In genomic region chr5:141475625-141476131, GRCh38 we compare ENCODE assay signal across 9 cellular contexts. TPM values are rescaled to one million over a fixed set of nuclear protein-coding genes. Genes with fewer than 3 reads are reported as not detected.
DNase-seq lines count a peak whose midpoint lies in the region; ATAC-seq and FAIRE-seq lines count a peak whose summit lies in the region.
"Had no signal": no experiment of that assay in that cellular context is flagged by ENCODE, and none has a peak within 500 bp of the region (broad histone marks: within the 10 kb centered on the region; RNA-seq: fewer than 3 reads in every experiment).

PCDHGC3 (plus strand) TSS chr5:141475966; CDS start chr5:141476117, 151 bp downstream.

- no peak for FAIRE-seq in small intestine (lab: Jason Lieb, UNC)
- FAIRE-seq: G401.6 had no signal

- H3K36me3 Mint-ChIP-seq in T-helper 1 cell treated with Interleukin-12 subunit alpha and Interleukin-12 subunit beta and Interleukin-4 antibody, amounts not matched to agents 30 μg/mL and 1 μg/mL, for 36 hours (ENCODE audit: low read depth): no peaks in the 10 kb centered on the region

- H3K9me3 ChIP-seq in small intestine (ENCODE audit: control insufficient read depth, low read depth): no peaks in the 10 kb centered on the region

- H3K27me3 ChIP-seq in small intestine (ENCODE audit: control insufficient read depth in 2 of 2, insufficient read depth in 2 of 2, low read length in 2 of 2): peaks cover 0 to 6% of the 10 kb centered on the region in 2 donors

- no peak within 1 kb of the TSS for H3K27ac Mint-ChIP-seq in T-helper 1 cell treated with Interleukin-12 subunit alpha and Interleukin-12 subunit beta and Interleukin-4 antibody, amounts not matched to agents 30 μg/mL and 1 μg/mL, for 36 hours

- peaks cover 14% of the 10 kb centered on the region for H3K4me1 Mint-ChIP-seq in T-helper 1 cell treated with Interleukin-12 subunit alpha and Interleukin-12 subunit beta and Interleukin-4 antibody, amounts not matched to agents 30 μg/mL and 1 μg/mL, for 36 hours (ENCODE audit: low read depth)

- no peaks in the 10 kb centered on the region for H3K36me3 ChIP-seq in small intestine (ENCODE audit: control insufficient read depth in 2 of 2, insufficient read depth in 2 of 2, low read length in 2 of 2)

- ATAC-seq in HG02678 (IDR thresholded peaks at IDR 0.05; ENCODE audit: unreplicated experiment): peak; percentile 98

- DNase-seq in SIG-M5 treated with dmso at 0.1 percent for 504 hours (lab: John Stamatoyannopoulos, UW; ENCODE audit: unreplicated experiment) (peak; percentile 76), SIG-M5 (lab: John Stamatoyannopoulos, UW) (no peak), NCI-H1105 (lab: John Stamatoyannopoulos, UW) (peak; percentile 77), cerebellum (ENCODE audit: low spot score) (peak; percentile 91), islet precursor cell (peak; percentile 97), small intestine (peak; percentile 87)

- no peaks in the 10 kb centered on the region for H3K4me1 ChIP-seq in small intestine (ENCODE audit: control insufficient read depth in 2 of 2, insufficient read depth in 1 of 2, low read depth in 1 of 2, low read length in 1 of 2)

- 0 to 2% (median 1%) methylated on average over 28 of the region's 28 CpGs for WGBS in small intestine, 3 donors

- peak within 1 kb of the TSS in 1 of 2 donors; percentile 56 for H3K27ac ChIP-seq in small intestine (ENCODE audit: low read depth in 1 of 2, low read length in 1 of 2)

- peaks cover 69% of the 10 kb centered on the region for H3K27me3 Mint-ChIP-seq in T-helper 1 cell treated with Interleukin-12 subunit alpha and Interleukin-12 subunit beta and Interleukin-4 antibody, amounts not matched to agents 30 μg/mL and 1 μg/mL, for 36 hours (ENCODE audit: low read depth)

- peak within 1 kb of the TSS; percentile 33 to 37 for H3K4me3 ChIP-seq in small intestine (ENCODE audit: low read depth in 1 of 2, low read length in 2 of 2)

- H3K4me3 Mint-ChIP-seq in T-helper 1 cell treated with Interleukin-12 subunit alpha and Interleukin-12 subunit beta and Interleukin-4 antibody, amounts not matched to agents 30 μg/mL and 1 μg/mL, for 36 hours: peak within 1 kb of the TSS; percentile 86

- H3K9me3 Mint-ChIP-seq in T-helper 1 cell treated with Interleukin-12 subunit alpha and Interleukin-12 subunit beta and Interleukin-4 antibody, amounts not matched to agents 30 μg/mL and 1 μg/mL, for 36 hours: no peaks in the 10 kb centered on the region

RNA-seq across cellular contexts. Expression of gene PCDHGC3, which starts in this region (rescaled TPM):
- total RNA-seq in cerebellum: 72.8 TPM
- polyA plus RNA-seq in small intestine: 10 to 100 TPM in 1 of 3 donors, 1 to 10 TPM in 2; 2.5 to 33.3 (median 3.0) TPM
